Comparison of ENCODE assay signal across 9 cellular contexts in the genomic region with DNA sequence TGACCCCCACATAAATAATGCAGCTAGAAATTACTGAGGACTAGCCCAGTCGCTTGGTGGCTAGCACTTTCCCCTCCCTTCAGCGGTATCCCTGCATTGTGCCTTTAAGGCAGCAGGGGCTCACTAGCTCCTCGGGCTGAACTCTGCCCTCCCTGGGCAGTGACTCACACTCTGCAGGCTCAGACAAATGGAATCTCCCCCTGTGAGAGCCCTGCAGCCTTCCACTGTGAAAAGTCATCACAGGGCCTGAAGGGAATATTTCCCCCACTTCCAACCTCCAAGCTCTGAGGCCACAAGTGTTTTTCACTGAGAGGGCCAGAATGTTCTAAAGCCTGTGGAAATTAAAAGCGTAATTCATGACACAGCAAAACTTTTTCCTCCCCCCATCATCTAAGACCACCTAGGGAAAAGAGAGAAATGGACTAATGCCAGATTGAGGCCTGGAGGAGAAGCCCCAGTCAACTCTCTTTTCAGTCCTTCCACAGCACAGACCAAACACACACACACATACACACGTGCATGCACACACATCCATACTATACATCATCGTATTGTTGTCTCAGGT.
A peak's percentile ranks its signal among the peaks of the same experiment; 100 is the strongest.
DNase-seq lines count a peak whose midpoint lies in the region; ATAC-seq lines count a peak whose summit lies in the region.
"Had no signal": no experiment of that assay in that cellular context is flagged by ENCODE, and none has a peak within 500 bp of the region (broad histone marks: within the 10 kb centered on the region; RNA-seq: fewer than 3 reads in every experiment).

No MANE protein-coding gene starts in this region.

- CTCF ChIA-PET in activated naive CD4-positive, alpha-beta T cell treated with anti-CD3 and anti-CD28 coated beads, Interleukin-2, amount 10 ng/mL, durations not matched to agents 7 days and 5 days (lab: Charles Lee), result no interaction called here

- no peak overlapping the region for H3K9ac ChIP-seq in rectal smooth muscle tissue (ENCODE audit: low read length)

- H3K27me3 Mint-ChIP-seq in activated naive CD4-positive, alpha-beta T cell treated with anti-CD3 and anti-CD28 coated beads, Interleukin-2, amount 10 ng/mL, durations not matched to agents 7 days and 5 days, result no peaks in the 10 kb centered on the region

- DNase-seq in GM03348 (ENCODE audit: low spot score) (peak; percentile 88), SW 1271 (lab: John Stamatoyannopoulos, UW) (peak; percentile 71 to 86), Right ventricle myocardium superior (peak; percentile 78)
- no peak for DNase-seq in activated naive CD4-positive, alpha-beta T cell treated with anti-CD3 and anti-CD28 coated beads, Interleukin-2, amount 10 ng/mL, durations not matched to agents 7 days and 5 days

- no peak overlapping the region for H3K4me3 Mint-ChIP-seq in activated naive CD4-positive, alpha-beta T cell treated with anti-CD3 and anti-CD28 coated beads, Interleukin-2, amount 10 ng/mL, durations not matched to agents 7 days and 5 days

- H3K4me1 ChIP-seq in rectal smooth muscle tissue (ENCODE audit: control insufficient read depth, insufficient read depth, low read length), result peaks cover 58% of the 10 kb centered on the region

- H3K4me3 ChIP-seq in rectal smooth muscle tissue (ENCODE audit: low read length), result peak overlapping the region; percentile 24
- H3K4me3 ChIP-seq: HAP-1 had no signal

- no peaks in the 10 kb centered on the region for H3K36me3 ChIP-seq in rectal smooth muscle tissue (ENCODE audit: control insufficient read depth, insufficient read depth, low read length)
- H3K36me3 ChIP-seq: HAP-1 had no signal

- peaks cover 2% of the 10 kb centered on the region for H3K9me3 Mint-ChIP-seq in activated naive CD4-positive, alpha-beta T cell treated with anti-CD3 and anti-CD28 coated beads, Interleukin-2, amount 10 ng/mL, durations not matched to agents 7 days and 5 days

- no peaks in the 10 kb centered on the region for H3K36me3 Mint-ChIP-seq in activated naive CD4-positive, alpha-beta T cell treated with anti-CD3 and anti-CD28 coated beads, Interleukin-2, amount 10 ng/mL, durations not matched to agents 7 days and 5 days

- no peaks in the 10 kb centered on the region for H3K4me1 Mint-ChIP-seq in activated naive CD4-positive, alpha-beta T cell treated with anti-CD3 and anti-CD28 coated beads, Interleukin-2, amount 10 ng/mL, durations not matched to agents 7 days and 5 days

- ATAC-seq in Right ventricle myocardium superior (ENCODE audit: poor library complexity) (peak; percentile 82), GM18517 (IDR thresholded peaks at IDR 0.05; ENCODE audit: unreplicated experiment) (no peak), HG03521 (IDR thresholded peaks at IDR 0.05; ENCODE audit: unreplicated experiment) (no peak), GM21737 (IDR thresholded peaks at IDR 0.05; ENCODE audit: unreplicated experiment) (no peak)

- peak overlapping the region; percentile 89 for H3K27ac ChIP-seq in rectal smooth muscle tissue (ENCODE audit: low read depth, low read length)

- H3K27me3 ChIP-seq in rectal smooth muscle tissue (ENCODE audit: control insufficient read depth, insufficient read depth, low read length), result no peaks in the 10 kb centered on the region

- no peak overlapping the region for H3K27ac Mint-ChIP-seq in activated naive CD4-positive, alpha-beta T cell treated with anti-CD3 and anti-CD28 coated beads, Interleukin-2, amount 10 ng/mL, durations not matched to agents 7 days and 5 days

- intact Hi-C loops in Right ventricle myocardium superior (cut with DNase I), result no loop called here
